ENCODE assay signal across 8 cellular contexts in genomic region chr12:15151141-15152091, GRCh38.
DNase-seq lines count a peak whose midpoint lies in the region; ATAC-seq and TF ChIP-seq lines count a peak whose summit lies in the region.

No MANE protein-coding gene starts in this region.

- H3K36me3 ChIP-seq in right atrium auricular region (no peaks in the 10 kb centered on the region), thoracic aorta (no peaks in the 10 kb centered on the region)

- peak overlapping the region; percentile 52 to 69 for H3K27ac ChIP-seq in right atrium auricular region
- H3K27ac ChIP-seq in thoracic aorta: peak overlapping the region; percentile 82 to 91

- peaks cover 15% of the 10 kb centered on the region for H3K27me3 Mint-ChIP-seq in activated CD4-positive, alpha-beta T cell treated with anti-CD3 and anti-CD28 coated beads, Interleukin-2, amount 10 ng/mL, durations not matched to agents 7 days and 5 days

- POLR2A ChIA-PET in activated CD4-positive, alpha-beta T cell treated with anti-CD3 and anti-CD28 coated beads, Interleukin-2, amount 10 ng/mL, durations not matched to agents 7 days and 5 days (lab: Charles Lee): no interaction called here

- no peak overlapping the region for H3K27ac Mint-ChIP-seq in activated CD4-positive, alpha-beta T cell treated with anti-CD3 and anti-CD28 coated beads, Interleukin-2, amount 10 ng/mL, durations not matched to agents 7 days and 5 days

- H3K9me3 ChIP-seq in right atrium auricular region: no peaks in the 10 kb centered on the region
- no peaks in the 10 kb centered on the region for H3K9me3 ChIP-seq in thoracic aorta

- ATAC-seq in thoracic aorta (ENCODE audit: insufficient number of reproducible peaks, low FRiP score, low read depth) (no peak), HG02938 (IDR thresholded peaks at IDR 0.05; ENCODE audit: unreplicated experiment) (no peak)

- H3K4me3 Mint-ChIP-seq in activated CD4-positive, alpha-beta T cell treated with anti-CD3 and anti-CD28 coated beads, Interleukin-2, amount 10 ng/mL, durations not matched to agents 7 days and 5 days: no peak overlapping the region

- peak; percentile 40 to 69 for TF ChIP-seq CTCF in right atrium auricular region (IDR thresholded peaks at IDR 0.05)
- TF ChIP-seq CTCF in thoracic aorta (IDR thresholded peaks at IDR 0.05): peak; percentile 50

- H3K9me3 Mint-ChIP-seq in activated CD4-positive, alpha-beta T cell treated with anti-CD3 and anti-CD28 coated beads, Interleukin-2, amount 10 ng/mL, durations not matched to agents 7 days and 5 days: no peaks in the 10 kb centered on the region

- H3K27me3 ChIP-seq in right atrium auricular region (no peaks in the 10 kb centered on the region), thoracic aorta (replicated peaks; ENCODE audit: insufficient read depth) (no peaks in the 10 kb centered on the region)

- H3K4me3 ChIP-seq in right atrium auricular region (no peak overlapping the region), thoracic aorta (peak overlapping the region; percentile 17)

- H3K4me1 ChIP-seq in right atrium auricular region: peaks cover 0 to 19% of the 10 kb centered on the region in 2 donors
- H3K4me1 ChIP-seq in thoracic aorta (ENCODE audit: control insufficient read depth in 1 of 2, low read depth in 2 of 2): peaks cover 38 to 73% of the 10 kb centered on the region in 2 donors

- no peaks in the 10 kb centered on the region for H3K4me1 Mint-ChIP-seq in activated CD4-positive, alpha-beta T cell treated with anti-CD3 and anti-CD28 coated beads, Interleukin-2, amount 10 ng/mL, durations not matched to agents 7 days and 5 days

- peak; percentile 8 for DNase-seq in activated CD4-positive, alpha-beta T cell treated with anti-CD3 and anti-CD28 coated beads, Interleukin-2, amount 10 ng/mL, durations not matched to agents 7 days and 5 days
- no peak for DNase-seq in activated CD4-positive, alpha-beta T cell treated with anti-CD3 and anti-CD28 coated beads, Interleukin-2, amount 50 U/mL, for 48 hours
- DNase-seq in SW480 (ENCODE audit: low spot score) (peak; percentile 28), right atrium auricular region (ENCODE audit: low spot score) (no peak), thoracic aorta (ENCODE audit: low spot score) (no peak)
- no peak for DNase-seq in activated CD8-positive, alpha-beta memory T cell treated with anti-CD3 and anti-CD28 coated beads, Interleukin-2, amount 50 U/mL, for 48 hours
- no peak for DNase-seq in stimulated activated CD4-positive, alpha-beta T cell treated with anti-CD3 and anti-CD28 coated beads, Interleukin-12 subunit alpha, Interleukin-12 subunit beta, amount 100 ng/mL, for 4 hours

- CTCF ChIA-PET in activated CD4-positive, alpha-beta T cell treated with anti-CD3 and anti-CD28 coated beads, Interleukin-2, amount 10 ng/mL, durations not matched to agents 7 days and 5 days (lab: Charles Lee): no interaction called here

- H3K36me3 Mint-ChIP-seq in activated CD4-positive, alpha-beta T cell treated with anti-CD3 and anti-CD28 coated beads, Interleukin-2, amount 10 ng/mL, durations not matched to agents 7 days and 5 days (ENCODE audit: low read depth): no peaks in the 10 kb centered on the region

Comparison
In these comparisons a context has a peak if more than half of its experiments do, and no peak if none do; other contexts are left out.
1. DNase-seq: peak in activated CD4-positive, alpha-beta T cell treated with anti-CD3 and anti-CD28 coated beads, Interleukin-2, amount 10 ng/mL, durations not matched to agents 7 days and 5 days (single experiment) and SW480 (single experiment); none in activated CD4-positive, alpha-beta T cell treated with anti-CD3 and anti-CD28 coated beads, Interleukin-2, amount 50 U/mL, for 48 hours (0 of 2), right atrium auricular region (single experiment), thoracic aorta (single experiment), activated CD8-positive, alpha-beta memory T cell treated with anti-CD3 and anti-CD28 coated beads, Interleukin-2, amount 50 U/mL, for 48 hours (single experiment) and stimulated activated CD4-positive, alpha-beta T cell treated with anti-CD3 and anti-CD28 coated beads, Interleukin-12 subunit alpha, Interleukin-12 subunit beta, amount 100 ng/mL, for 4 hours (single experiment).